In genomic region chr1:224861317-224861716, GRCh38 we compare ENCODE assay signal across 28 cellular contexts.
"Had no signal": no experiment of that assay in that cellular context is flagged by ENCODE, and none has a peak within 500 bp of the region (broad histone marks: within the 10 kb centered on the region; RNA-seq: fewer than 3 reads in every experiment).

No MANE protein-coding gene starts in this region.

- H3K9me3 ChIP-seq: ovary, sigmoid colon, thoracic aorta, thyroid gland, upper lobe of left lung, vagina had no signal

- H3K36me3 ChIP-seq: neural progenitor cell, ovary, right lobe of liver, sigmoid colon, stomach, thoracic aorta, thyroid gland, tibial nerve, upper lobe of left lung, vagina had no signal

- H3K27ac ChIP-seq: neural progenitor cell, ovary, parathyroid adenoma, psoas muscle, right lobe of liver, sigmoid colon, stomach, thoracic aorta, thyroid gland, tibial nerve, upper lobe of left lung, vagina had no signal

- H3K27me3 Mint-ChIP-seq: progenitor cell of endocrine pancreas had no signal

- H3K36me3 Mint-ChIP-seq: natural killer cell treated with Interleukin-12 subunit alpha and Interleukin-12 subunit beta and Interleukin-15 and Interleukin-18, amount 100 ng/mL, for 72 hours; neural progenitor cell; stimulated activated effector memory CD8-positive, alpha-beta T cell treated with anti-CD3 and anti-CD28 coated beads, Interleukin-12 subunit alpha, Interleukin-12 subunit beta, amount 100 ng/mL, for 72 hours; stimulated activated naive B cell treated with anti-CD40 and anti-IgM and Interleukin-4, amounts not matched to agents 10 μg/mL and 1 μg/mL and 100 μg/mL, for 72 hours had no signal

- H3K4me3 ChIP-seq: neural progenitor cell, ovary, psoas muscle, right lobe of liver, sigmoid colon, stomach, thoracic aorta, thyroid gland, tibial nerve, upper lobe of left lung, vagina had no signal

- H3K4me1 ChIP-seq: neural progenitor cell, parathyroid adenoma, psoas muscle, right lobe of liver, sigmoid colon, stomach, thyroid gland, tibial nerve, upper lobe of left lung, vagina had no signal

- H3K4me3 Mint-ChIP-seq: naive thymus-derived CD8-positive, alpha-beta T cell; natural killer cell treated with Interleukin-12 subunit alpha and Interleukin-12 subunit beta and Interleukin-15 and Interleukin-18, amount 100 ng/mL, for 72 hours; nephron progenitor cell; stimulated activated effector memory CD8-positive, alpha-beta T cell treated with anti-CD3 and anti-CD28 coated beads, Interleukin-12 subunit alpha, Interleukin-12 subunit beta, amount 100 ng/mL, for 72 hours; stimulated activated naive B cell treated with anti-CD40 and anti-IgM and Interleukin-4, amounts not matched to agents 10 μg/mL and 1 μg/mL and 100 μg/mL, for 72 hours; stimulated activated naive CD8-positive, alpha-beta T cell treated with anti-CD3 and anti-CD28 coated beads, Interleukin-15, Interleukin-2, amounts not matched to agents 100 ng/mL and 50 ng/mL, for 24 hours had no signal

- H3K9me3 Mint-ChIP-seq: natural killer cell treated with Interleukin-12 subunit alpha and Interleukin-12 subunit beta and Interleukin-15 and Interleukin-18, amount 100 ng/mL, for 72 hours had no signal

- DNase-seq: naive thymus-derived CD8-positive, alpha-beta T cell; nephron progenitor cell; occipital lobe; ovary; psoas muscle; right cardiac atrium; right lobe of liver; sigmoid colon; small intestine; stimulated activated CD4-positive, alpha-beta T cell treated with anti-CD3 and anti-CD28 coated beads, Interleukin-15, amount 100 ng/mL, for 24 hours; stimulated activated CD4-positive, alpha-beta T cell treated with anti-CD3 and anti-CD28 coated beads, Interleukin-2, amount 100 ng/mL, for 24 hours; stimulated activated CD4-positive, alpha-beta T cell treated with anti-CD3 and anti-CD28 coated beads, Interleukin-2, amount 100 ng/mL, for 48 hours; stimulated activated CD4-positive, alpha-beta T cell treated with anti-CD3 and anti-CD28 coated beads, Interleukin-4, amount 100 ng/mL, for 24 hours; stimulated activated naive B cell treated with anti-CD40 and anti-IgM and Interleukin-4, amounts not matched to agents 10 μg/mL and 1 μg/mL and 100 μg/mL, for 72 hours; stimulated activated naive CD4-positive, alpha-beta T cell treated with Interleukin-2 at 50 U/mL for 16 hours; stomach; thyroid gland; trophoblast cell; upper lobe of left lung had no signal

- H3K4me1 Mint-ChIP-seq: naive thymus-derived CD8-positive, alpha-beta T cell; nephron progenitor cell; stimulated activated effector memory CD8-positive, alpha-beta T cell treated with anti-CD3 and anti-CD28 coated beads, Interleukin-12 subunit alpha, Interleukin-12 subunit beta, amount 100 ng/mL, for 72 hours; stimulated activated naive B cell treated with anti-CD40 and anti-IgM and Interleukin-4, amounts not matched to agents 10 μg/mL and 1 μg/mL and 100 μg/mL, for 72 hours had no signal

- H3K27ac Mint-ChIP-seq: naive thymus-derived CD8-positive, alpha-beta T cell; natural killer cell treated with Interleukin-12 subunit alpha and Interleukin-12 subunit beta and Interleukin-15 and Interleukin-18, amount 100 ng/mL, for 72 hours; nephron progenitor cell; progenitor cell of endocrine pancreas; stimulated activated effector memory CD8-positive, alpha-beta T cell treated with anti-CD3 and anti-CD28 coated beads, Interleukin-12 subunit alpha, Interleukin-12 subunit beta, amount 100 ng/mL, for 72 hours; stimulated activated naive B cell treated with anti-CD40 and anti-IgM and Interleukin-4, amounts not matched to agents 10 μg/mL and 1 μg/mL and 100 μg/mL, for 72 hours; stimulated activated naive CD8-positive, alpha-beta T cell treated with anti-CD3 and anti-CD28 coated beads, Interleukin-15, Interleukin-2, amounts not matched to agents 100 ng/mL and 50 ng/mL, for 24 hours had no signal

- ATAC-seq: naive thymus-derived CD8-positive, alpha-beta T cell; natural killer cell treated with Interleukin-12 subunit alpha and Interleukin-12 subunit beta and Interleukin-15 and Interleukin-18, amount 100 ng/mL, for 72 hours; psoas muscle; right cardiac atrium; right lobe of liver; stimulated activated effector memory CD8-positive, alpha-beta T cell treated with anti-CD3 and anti-CD28 coated beads, Interleukin-12 subunit alpha, Interleukin-12 subunit beta, amount 100 ng/mL, for 72 hours; stimulated activated naive B cell treated with anti-CD40 and anti-IgM and Interleukin-4, amounts not matched to agents 10 μg/mL and 1 μg/mL and 100 μg/mL, for 72 hours had no signal
